ENCODE assay signal across 10 cellular contexts in the genomic region with DNA sequence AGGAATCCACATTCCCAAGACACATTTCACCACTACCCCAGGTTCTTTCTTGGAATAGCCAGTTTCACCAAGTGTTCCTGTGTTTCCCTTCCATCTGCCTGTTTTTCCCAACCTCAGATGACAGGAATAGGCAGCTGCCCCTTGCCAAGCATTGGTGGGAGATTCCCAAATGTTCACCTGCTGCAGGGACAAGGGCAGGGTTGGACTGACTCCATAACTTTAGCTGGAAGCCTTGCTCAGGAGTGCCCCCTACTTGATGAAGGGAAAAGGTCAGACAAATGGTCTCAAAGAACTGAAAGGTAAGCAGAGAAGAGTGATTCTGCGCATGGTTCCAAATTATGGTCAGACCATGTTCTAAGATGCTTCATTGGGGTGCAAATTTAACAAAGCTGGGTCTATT. TPM values are rescaled to one million over a fixed set of nuclear protein-coding genes. Genes with fewer than 3 reads are reported as not detected.
DNase-seq lines count a peak whose midpoint lies in the region; ATAC-seq, FAIRE-seq and TF ChIP-seq lines count a peak whose summit lies in the region.
"Had no signal": no experiment of that assay in that cellular context is flagged by ENCODE, and none has a peak within 500 bp of the region (broad histone marks: within the 10 kb centered on the region; RNA-seq: fewer than 3 reads in every experiment).

No MANE protein-coding gene starts in this region.

- no peak for DNase-seq in D721Med (ENCODE audit: insufficient read length, low spot score)
- DNase-seq in HuH-7.5 (ENCODE audit: low spot score): peak; percentile 19
- DNase-seq in cardiac fibroblast (ENCODE audit: low read depth in 2 of 2): peak in 1 of 2 donors; percentile 40
- DNase-seq in mesenchymal stem cell: no peak
- no peak for DNase-seq in NOMO-1 treated with dmso at 0.1 percent for 144 hours (lab: John Stamatoyannopoulos, UW; ENCODE audit: unreplicated experiment)
- no peak for DNase-seq in C1 segment of cervical spinal cord (lab: John Stamatoyannopoulos, UW)
- DNase-seq in retina: no peak
- DNase-seq: NCI-H1436 treated with DMSO at 0.1 percent for 48 hours had no signal

- H3K9ac ChIP-seq in mesenchymal stem cell (ENCODE audit: low read length): no peak overlapping the region

- TF ChIP-seq CTCF in D721Med (IDR thresholded peaks at IDR 0.05; ENCODE audit: insufficient read depth, missing control alignments) (peak; percentile 30), cardiac fibroblast (IDR thresholded peaks at IDR 0.05; ENCODE audit: low read depth, low read length) (peak; percentile 57)

- no peaks in the 10 kb centered on the region for H3K36me3 ChIP-seq in mesenchymal stem cell (ENCODE audit: control insufficient read depth in 1 of 2, insufficient read depth in 2 of 2, low read depth in 1 of 2, low read length in 2 of 2)
- H3K36me3 ChIP-seq: tibial nerve had no signal

- no peak overlapping the region for H3K4me3 ChIP-seq in cardiac fibroblast (replicated peaks in 1 of 2; ENCODE audit: low read depth in 2 of 2, low read length in 2 of 2)
- H3K4me3 ChIP-seq in mesenchymal stem cell (ENCODE audit: insufficient read depth in 1 of 2, low read depth in 1 of 2, low read length in 2 of 2): no peak overlapping the region
- H3K4me3 ChIP-seq: tibial nerve had no signal

- H2AK5ac ChIP-seq in mesenchymal stem cell (ENCODE audit: low read length, severe bottlenecking): no peak overlapping the region

- no peak overlapping the region for H3K23ac ChIP-seq in mesenchymal stem cell (ENCODE audit: low read length in 2 of 2)

- no peak overlapping the region for H2AFZ ChIP-seq in mesenchymal stem cell (ENCODE audit: low read depth, low read length)

- no peak overlapping the region for H3K4me2 ChIP-seq in mesenchymal stem cell (ENCODE audit: low read length, poor library complexity, severe bottlenecking)

- no peak overlapping the region for H2BK12ac ChIP-seq in mesenchymal stem cell (ENCODE audit: low read length in 2 of 2)

- no peak overlapping the region for H2BK15ac ChIP-seq in mesenchymal stem cell (ENCODE audit: low read depth, poor library complexity, severe bottlenecking)

- ATAC-seq in HG02885 (IDR thresholded peaks at IDR 0.05; ENCODE audit: poor library complexity, unreplicated experiment): no peak

- no peak overlapping the region for H2BK5ac ChIP-seq in mesenchymal stem cell (ENCODE audit: low read depth, low read length, poor library complexity, severe bottlenecking)

- H3K4ac ChIP-seq in mesenchymal stem cell (ENCODE audit: low read depth in 1 of 2, low read length in 2 of 2): no peak overlapping the region

- H4K91ac ChIP-seq in mesenchymal stem cell (ENCODE audit: low read length): no peak overlapping the region

- no peaks in the 10 kb centered on the region for H3K4me1 ChIP-seq in mesenchymal stem cell (ENCODE audit: control insufficient read depth, insufficient read depth, low read depth, low read length)

- peak overlapping the region; percentile 12 for H4K8ac ChIP-seq in mesenchymal stem cell (ENCODE audit: low read length)

- no peaks in the 10 kb centered on the region for H3K79me1 ChIP-seq in mesenchymal stem cell (replicated peaks; ENCODE audit: low read length, poor library complexity, severe bottlenecking)

- FAIRE-seq in D721Med (lab: Jason Lieb, UNC): no peak

- H2BK120ac ChIP-seq in mesenchymal stem cell (ENCODE audit: low read depth, low read length): no peak overlapping the region

- WGBS in mesenchymal stem cell: no CpG with 5 or more reads among the region's 1 CpG

- H3K14ac ChIP-seq in mesenchymal stem cell (ENCODE audit: low read length in 2 of 2): no peak overlapping the region

- H3K9me3 ChIP-seq in mesenchymal stem cell (ENCODE audit: control insufficient read depth, low read length): no peaks in the 10 kb centered on the region
- H3K9me3 ChIP-seq: tibial nerve had no signal

- no peak overlapping the region for H3K18ac ChIP-seq in mesenchymal stem cell (ENCODE audit: low read depth in 1 of 2, low read length in 2 of 2)

- H3K27ac ChIP-seq in mesenchymal stem cell (ENCODE audit: low read length, poor library complexity, severe bottlenecking): no peak overlapping the region
- H3K27ac ChIP-seq: tibial nerve had no signal

- H3K27me3 ChIP-seq in mesenchymal stem cell (ENCODE audit: control insufficient read depth in 1 of 2, insufficient read depth in 1 of 2, low read length in 2 of 2): peaks cover 0 to 31% of the 10 kb centered on the region in 2 experiments
- H3K27me3 ChIP-seq: tibial nerve had no signal

RNA-seq across cellular contexts. Expression of a gene that starts 45.1 kb away (rescaled TPM):
- not detected for polyA plus RNA-seq in mesenchymal stem cell (2013, experiment 1 of 2)
- polyA plus RNA-seq in mesenchymal stem cell (2013, experiment 2 of 2): not detected
